In the genomic region with DNA sequence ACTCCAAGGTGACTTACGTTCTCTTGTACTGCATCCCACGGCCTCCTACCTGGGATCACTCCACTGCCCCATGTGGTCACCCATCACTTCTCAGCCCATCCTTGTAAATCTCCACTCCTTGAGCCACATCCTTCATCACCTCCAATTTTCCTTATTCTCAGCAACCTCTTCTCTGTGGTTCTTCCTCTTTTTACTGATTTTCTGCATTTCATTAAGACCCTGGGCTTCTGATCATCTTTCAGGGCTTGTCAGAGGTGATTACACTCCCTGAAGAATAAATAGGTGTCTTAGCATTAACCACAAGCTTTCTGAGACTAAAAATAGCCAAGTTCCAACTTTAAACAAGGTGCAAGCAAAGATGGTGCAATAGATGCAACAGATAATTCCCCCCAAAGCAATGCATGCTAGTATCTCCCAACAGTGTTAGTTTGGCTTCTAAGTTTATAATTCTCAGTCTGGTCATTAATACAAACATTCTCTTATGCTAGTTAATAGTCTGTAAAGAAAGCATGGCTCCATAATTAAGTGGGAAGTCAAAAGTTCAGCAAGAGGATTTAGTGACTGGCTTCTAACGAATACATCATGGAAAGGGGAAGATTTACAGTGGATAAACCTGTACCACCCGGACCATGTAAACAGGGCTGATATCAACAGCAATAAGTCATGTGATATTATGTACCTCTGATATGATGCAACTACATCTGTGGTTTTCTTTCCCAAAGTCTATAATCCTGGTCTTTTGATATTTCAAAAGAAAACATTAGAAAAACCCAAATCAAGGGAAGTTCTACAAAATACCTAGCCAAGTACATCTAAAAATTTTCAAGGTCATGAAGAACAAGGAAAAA, we compare ENCODE assay signal across 1 cellular context.
A peak's percentile ranks its signal among the peaks of the same experiment; 100 is the strongest.
TF ChIP-seq lines count a peak whose summit lies in the region.

No MANE protein-coding gene starts in this region.

TF ChIP-seq in K562, 482 proteins besides CTCF, POLR2A, EP300 and RAD21 (continued from another document and continues in another):
- TF ChIP-seq, protein P1, sequence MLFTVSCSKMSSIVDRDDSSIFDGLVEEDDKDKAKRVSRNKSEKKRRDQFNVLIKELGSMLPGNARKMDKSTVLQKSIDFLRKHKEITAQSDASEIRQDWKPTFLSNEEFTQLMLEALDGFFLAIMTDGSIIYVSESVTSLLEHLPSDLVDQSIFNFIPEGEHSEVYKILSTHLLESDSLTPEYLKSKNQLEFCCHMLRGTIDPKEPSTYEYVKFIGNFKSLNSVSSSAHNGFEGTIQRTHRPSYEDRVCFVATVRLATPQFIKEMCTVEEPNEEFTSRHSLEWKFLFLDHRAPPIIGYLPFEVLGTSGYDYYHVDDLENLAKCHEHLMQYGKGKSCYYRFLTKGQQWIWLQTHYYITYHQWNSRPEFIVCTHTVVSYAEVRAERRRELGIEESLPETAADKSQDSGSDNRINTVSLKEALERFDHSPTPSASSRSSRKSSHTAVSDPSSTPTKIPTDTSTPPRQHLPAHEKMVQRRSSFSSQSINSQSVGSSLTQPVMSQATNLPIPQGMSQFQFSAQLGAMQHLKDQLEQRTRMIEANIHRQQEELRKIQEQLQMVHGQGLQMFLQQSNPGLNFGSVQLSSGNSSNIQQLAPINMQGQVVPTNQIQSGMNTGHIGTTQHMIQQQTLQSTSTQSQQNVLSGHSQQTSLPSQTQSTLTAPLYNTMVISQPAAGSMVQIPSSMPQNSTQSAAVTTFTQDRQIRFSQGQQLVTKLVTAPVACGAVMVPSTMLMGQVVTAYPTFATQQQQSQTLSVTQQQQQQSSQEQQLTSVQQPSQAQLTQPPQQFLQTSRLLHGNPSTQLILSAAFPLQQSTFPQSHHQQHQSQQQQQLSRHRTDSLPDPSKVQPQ (CRISPR knock-in tag; IDR thresholded peaks at IDR 0.05; ENCODE audit: borderline replicate concordance) = no peak
- peak; percentile 83 for TF ChIP-seq CTBP1 (IDR thresholded peaks at IDR 0.05; ENCODE audit: borderline replicate concordance)
- no peak for TF ChIP-seq PHB (CRISPR knock-in tag; IDR thresholded peaks at IDR 0.05)
- TF ChIP-seq CEBPG (CRISPR knock-in tag; IDR thresholded peaks at IDR 0.05) = peak; percentile 30; the same call in 1 of the 2 replicates
- TF ChIP-seq CEBPG (tag; conservative IDR thresholded peaks at IDR 0.05 in 1 of 2, IDR thresholded peaks at IDR 0.05 in 1 of 2) = peak; percentile 82 to 83
- TF ChIP-seq TCFL5 (CRISPR knock-in tag; conservative IDR thresholded peaks at IDR 0.05) = no peak
- no peak for TF ChIP-seq HNRNPH1 (optimal IDR thresholded peaks at IDR 0.05; ENCODE audit: low read depth, low read length)
- no peak for TF ChIP-seq PRDM10 (IDR thresholded peaks at IDR 0.05; ENCODE audit: partially characterized antibody)
- no peak for TF ChIP-seq CBFB (CRISPR knock-in tag; IDR thresholded peaks at IDR 0.05)
- no peak for TF ChIP-seq ZNF395 (CRISPR knock-in tag; IDR thresholded peaks at IDR 0.05)
- no peak for TF ChIP-seq WHSC1 (IDR thresholded peaks at IDR 0.05; ENCODE audit: low read length)
- TF ChIP-seq ZSCAN32 (CRISPR knock-in tag; IDR thresholded peaks at IDR 0.05) = no peak
- no peak for TF ChIP-seq NR4A1 (CRISPR knock-in tag; IDR thresholded peaks at IDR 0.05)
- TF ChIP-seq NR4A1 (tag; IDR thresholded peaks at IDR 0.05) = no peak
- TF ChIP-seq, protein P2, sequence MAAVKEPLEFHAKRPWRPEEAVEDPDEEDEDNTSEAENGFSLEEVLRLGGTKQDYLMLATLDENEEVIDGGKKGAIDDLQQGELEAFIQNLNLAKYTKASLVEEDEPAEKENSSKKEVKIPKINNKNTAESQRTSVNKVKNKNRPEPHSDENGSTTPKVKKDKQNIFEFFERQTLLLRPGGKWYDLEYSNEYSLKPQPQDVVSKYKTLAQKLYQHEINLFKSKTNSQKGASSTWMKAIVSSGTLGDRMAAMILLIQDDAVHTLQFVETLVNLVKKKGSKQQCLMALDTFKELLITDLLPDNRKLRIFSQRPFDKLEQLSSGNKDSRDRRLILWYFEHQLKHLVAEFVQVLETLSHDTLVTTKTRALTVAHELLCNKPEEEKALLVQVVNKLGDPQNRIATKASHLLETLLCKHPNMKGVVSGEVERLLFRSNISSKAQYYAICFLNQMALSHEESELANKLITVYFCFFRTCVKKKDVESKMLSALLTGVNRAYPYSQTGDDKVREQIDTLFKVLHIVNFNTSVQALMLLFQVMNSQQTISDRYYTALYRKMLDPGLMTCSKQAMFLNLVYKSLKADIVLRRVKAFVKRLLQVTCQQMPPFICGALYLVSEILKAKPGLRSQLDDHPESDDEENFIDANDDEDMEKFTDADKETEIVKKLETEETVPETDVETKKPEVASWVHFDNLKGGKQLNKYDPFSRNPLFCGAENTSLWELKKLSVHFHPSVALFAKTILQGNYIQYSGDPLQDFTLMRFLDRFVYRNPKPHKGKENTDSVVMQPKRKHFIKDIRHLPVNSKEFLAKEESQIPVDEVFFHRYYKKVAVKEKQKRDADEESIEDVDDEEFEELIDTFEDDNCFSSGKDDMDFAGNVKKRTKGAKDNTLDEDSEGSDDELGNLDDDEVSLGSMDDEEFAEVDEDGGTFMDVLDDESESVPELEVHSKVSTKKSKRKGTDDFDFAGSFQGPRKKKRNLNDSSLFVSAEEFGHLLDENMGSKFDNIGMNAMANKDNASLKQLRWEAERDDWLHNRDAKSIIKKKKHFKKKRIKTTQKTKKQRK (IDR thresholded peaks at IDR 0.05; ENCODE audit: borderline replicate concordance, low read depth, low read length) = no peak
- peak; percentile 60 for TF ChIP-seq MEIS2 (IDR thresholded peaks at IDR 0.05; ENCODE audit: partially characterized antibody)
- TF ChIP-seq ZBTB8A (IDR thresholded peaks at IDR 0.05; ENCODE audit: partially characterized antibody) = no peak
- TF ChIP-seq ZNF384 (IDR thresholded peaks at IDR 0.05; ENCODE audit: low read depth, low read length) = no peak
- TF ChIP-seq CREM (IDR thresholded peaks at IDR 0.05; ENCODE audit: low read depth) = no peak
- TF ChIP-seq HDAC1 (IDR thresholded peaks at IDR 0.05) = peak in 1 of 2 experiments; percentile 50; a peak in 2 of 4 replicates
- TF ChIP-seq POLR2G (IDR thresholded peaks at IDR 0.05; ENCODE audit: low read depth, low read length) = no peak
- peak; percentile 66; the same call in 1 of the 2 replicates for TF ChIP-seq MEF2D (tag; conservative IDR thresholded peaks at IDR 0.05; ENCODE audit: low read depth)
- TF ChIP-seq, protein P3, sequence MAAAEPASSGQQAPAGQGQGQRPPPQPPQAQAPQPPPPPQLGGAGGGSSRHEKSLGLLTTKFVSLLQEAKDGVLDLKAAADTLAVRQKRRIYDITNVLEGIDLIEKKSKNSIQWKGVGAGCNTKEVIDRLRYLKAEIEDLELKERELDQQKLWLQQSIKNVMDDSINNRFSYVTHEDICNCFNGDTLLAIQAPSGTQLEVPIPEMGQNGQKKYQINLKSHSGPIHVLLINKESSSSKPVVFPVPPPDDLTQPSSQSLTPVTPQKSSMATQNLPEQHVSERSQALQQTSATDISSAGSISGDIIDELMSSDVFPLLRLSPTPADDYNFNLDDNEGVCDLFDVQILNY (CRISPR knock-in tag; IDR thresholded peaks at IDR 0.05) = no peak
- no peak for TF ChIP-seq SRSF1 (IDR thresholded peaks at IDR 0.05; ENCODE audit: low read depth, low read length)
- TF ChIP-seq GABPB2 (CRISPR knock-in tag; conservative IDR thresholded peaks at IDR 0.05) = no peak
- no peak for TF ChIP-seq CXXC5 (CRISPR knock-in tag; IDR thresholded peaks at IDR 0.05)
- TF ChIP-seq HMG20A (CRISPR knock-in tag; conservative IDR thresholded peaks at IDR 0.05) = no peak
- TF ChIP-seq RREB1 (CRISPR knock-in tag; IDR thresholded peaks at IDR 0.05) = no peak
- no peak for TF ChIP-seq XRCC4 (IDR thresholded peaks at IDR 0.05; ENCODE audit: extremely low read depth, insufficient read depth, insufficient read length)
- TF ChIP-seq FOXM1 (IDR thresholded peaks at IDR 0.05; ENCODE audit: low read depth) = no peak
- TF ChIP-seq FOXM1 (CRISPR knock-in tag; IDR thresholded peaks at IDR 0.05; ENCODE audit: low read depth) = no peak
- peak; percentile 51 to 69; a peak in 2 of 4 replicates for TF ChIP-seq FOXK2 (conservative IDR thresholded peaks at IDR 0.05 in 1 of 2, IDR thresholded peaks at IDR 0.05 in 1 of 2; ENCODE audit: low read depth in 2 of 2)
- TF ChIP-seq ZNF24 (IDR thresholded peaks at IDR 0.05) = no peak
- no peak for TF ChIP-seq FOXO4 (CRISPR knock-in tag; IDR thresholded peaks at IDR 0.05)
